Comparison of ENCODE assay signal across 17 cellular contexts in genomic region chr5:83856898-83857297, GRCh38.
DNase-seq lines count a peak whose midpoint lies in the region; ATAC-seq, FAIRE-seq and TF ChIP-seq lines count a peak whose summit lies in the region.
"Had no signal": no experiment of that assay in that cellular context is flagged by ENCODE, and none has a peak within 500 bp of the region (broad histone marks: within the 10 kb centered on the region; RNA-seq: fewer than 3 reads in every experiment).

No MANE protein-coding gene starts in this region.

- 0 out of 2 replicates have a peak overlapping the region, but pooled peaks have one; percentile 3 for H3K27ac ChIP-seq in WERI-Rb-1
- H3K27ac ChIP-seq: BLaER1 treated with 17β-estradiol and CSF1 and Interleukin-3, amounts not matched to agents 10 nM and 100 nM had no signal

- no peak for TF ChIP-seq CTCF in D721Med (IDR thresholded peaks at IDR 0.05; ENCODE audit: insufficient read depth, missing control alignments)
- no peak for TF ChIP-seq CTCF in WERI-Rb-1 (IDR thresholded peaks at IDR 0.05; ENCODE audit: low read depth, low read length)
- TF ChIP-seq CTCF in nephron progenitor cell (IDR thresholded peaks at IDR 0.05), result no peak

- H3K36me3 Mint-ChIP-seq in nephron progenitor cell (ENCODE audit: low read depth), result peaks cover 7% of the 10 kb centered on the region

- no peak overlapping the region for H3K4me3 Mint-ChIP-seq in nephron progenitor cell

- no peak for DNase-seq in D721Med (ENCODE audit: insufficient read length, low spot score)
- peak; percentile 67 to 84 for DNase-seq in NCI-H446 (lab: John Stamatoyannopoulos, UW)
- peak; percentile 60 for DNase-seq in WERI-Rb-1
- DNase-seq in nephron progenitor cell, result peak; percentile 7
- DNase-seq in NCI-H1105 (lab: John Stamatoyannopoulos, UW), result no peak
- DNase-seq in OCI-M1 (lab: John Stamatoyannopoulos, UW), result no peak
- DNase-seq: DMS53, H7, Kasumi-1, NCI-H1417, NCI-H1930, NCI-H526, SIG-M5, SW 1271 had no signal

- peaks cover 9% of the 10 kb centered on the region for H3K9me3 Mint-ChIP-seq in nephron progenitor cell

- ATAC-seq in GM21423 (IDR thresholded peaks at IDR 0.05; ENCODE audit: unreplicated experiment), result no peak
- ATAC-seq: Panc1 had no signal

- H3K4me1 Mint-ChIP-seq in nephron progenitor cell, result peaks cover 46% of the 10 kb centered on the region

- FAIRE-seq in D721Med (lab: Jason Lieb, UNC), result peak; percentile 86

- H3K27me3 Mint-ChIP-seq in nephron progenitor cell (ENCODE audit: low read depth, poor library complexity), result no peaks in the 10 kb centered on the region

- H3K27ac Mint-ChIP-seq in nephron progenitor cell, result peak overlapping the region; percentile 82

- no peaks in the 10 kb centered on the region for H3K27me3 ChIP-seq in WERI-Rb-1 (ENCODE audit: insufficient read depth, low read depth, severe bottlenecking)
- H3K27me3 ChIP-seq: BLaER1 treated with 17β-estradiol and CSF1 and Interleukin-3, amounts not matched to agents 10 nM and 100 nM had no signal

- H3K4me3 ChIP-seq in WERI-Rb-1 (ENCODE audit: low read depth, low read length), result no peak overlapping the region
- H3K4me3 ChIP-seq: BLaER1 treated with 17β-estradiol and CSF1 and Interleukin-3, amounts not matched to agents 10 nM and 100 nM had no signal

- H3K36me3 ChIP-seq in WERI-Rb-1, result no peaks in the 10 kb centered on the region
- H3K36me3 ChIP-seq: BLaER1 treated with 17β-estradiol and CSF1 and Interleukin-3, amounts not matched to agents 10 nM and 100 nM had no signal

- no peaks in the 10 kb centered on the region for H3K9me3 ChIP-seq in WERI-Rb-1 (ENCODE audit: severe bottlenecking)
- H3K9me3 ChIP-seq: BLaER1 treated with 17β-estradiol and CSF1 and Interleukin-3, amounts not matched to agents 10 nM and 100 nM had no signal

Comparison
In these comparisons a context has a peak if more than half of its experiments do, and no peak if none do; other contexts are left out.
1. DNase-seq: peak in NCI-H446 (2 of 2), WERI-Rb-1 (single experiment) and nephron progenitor cell (single experiment); none in D721Med (single experiment), NCI-H1105 (single experiment) and OCI-M1 (single experiment).